ENCODE assay signal across 17 cellular contexts in the genomic region with DNA sequence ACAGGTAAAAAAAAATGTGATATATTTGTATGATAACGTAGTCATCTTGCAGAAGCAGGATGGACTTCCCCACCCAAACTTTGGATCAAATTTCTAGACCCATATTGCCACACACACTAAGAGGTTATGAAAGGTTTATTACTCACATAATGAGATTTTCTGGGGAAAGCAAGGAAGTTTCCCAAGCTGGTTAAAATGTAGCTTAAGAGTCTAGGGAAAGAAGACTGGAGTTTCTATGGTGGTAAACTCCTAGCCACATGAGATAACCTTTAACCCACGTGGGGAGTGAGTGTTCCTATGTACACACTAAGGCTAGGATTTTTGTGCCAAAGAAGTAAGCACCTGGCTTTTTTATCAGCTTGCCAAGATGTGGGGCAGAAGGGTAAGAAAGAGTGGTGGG.
A peak's percentile ranks its signal among the peaks of the same experiment; 100 is the strongest.
DNase-seq lines count a peak whose midpoint lies in the region; FAIRE-seq and TF ChIP-seq lines count a peak whose summit lies in the region.
"Had no signal": no experiment of that assay in that cellular context is flagged by ENCODE, and none has a peak within 500 bp of the region (broad histone marks: within the 10 kb centered on the region; RNA-seq: fewer than 3 reads in every experiment).

No MANE protein-coding gene starts in this region.

- peak; percentile 77 for DNase-seq in ACHN
- peak; percentile 80 for DNase-seq in HS-5 (ENCODE audit: low read depth)
- peak; percentile 93 for DNase-seq in astrocyte (ENCODE audit: low read depth)
- peak; percentile 66 to 83 for DNase-seq in foreskin fibroblast
- DNase-seq in DMS53 (lab: John Stamatoyannopoulos, UW) = no peak
- no peak for DNase-seq in epidermal melanocyte (ENCODE audit: insufficient read length, low spot score)
- DNase-seq in activated gamma-delta T cell treated with Interleukin-2 at 50 U/mL for 16 hours = no peak
- no peak for DNase-seq in GM13977 (ENCODE audit: low spot score)
- DNase-seq: activated CD4-positive, alpha-beta memory T cell treated with anti-CD3 and anti-CD28 coated beads for 36 hours; AML-193; amniotic stem cell; naive thymus-derived CD4-positive, alpha-beta T cell; NCI-H1694; NCI-H446 treated with DMSO at 0.1 percent for 48 hours; psoas muscle had no signal

- H3K4me1 ChIP-seq in astrocyte (ENCODE audit: insufficient read depth, low read length) = peaks cover 6% of the 10 kb centered on the region
- H3K4me1 ChIP-seq: psoas muscle, vagina had no signal

- no peaks in the 10 kb centered on the region for H3K9me3 ChIP-seq in astrocyte (ENCODE audit: insufficient read depth, low read depth, low read length)
- H3K9me3 ChIP-seq: vagina had no signal

- no peaks in the 10 kb centered on the region for H3K27me3 ChIP-seq in astrocyte (ENCODE audit: insufficient read depth, low read length)
- H3K27me3 ChIP-seq: vagina had no signal

- H3K4me3 Mint-ChIP-seq in astrocyte (ENCODE audit: unreplicated experiment) = no peak overlapping the region
- H3K4me3 Mint-ChIP-seq: activated CD4-positive, alpha-beta memory T cell treated with anti-CD3 and anti-CD28 coated beads for 36 hours; naive thymus-derived CD4-positive, alpha-beta T cell had no signal

- H3K4me1 Mint-ChIP-seq in astrocyte (ENCODE audit: low read depth, unreplicated experiment) = peaks cover 7% of the 10 kb centered on the region
- H3K4me1 Mint-ChIP-seq: naive thymus-derived CD4-positive, alpha-beta T cell had no signal

- no peak overlapping the region for H3K27ac Mint-ChIP-seq in astrocyte (ENCODE audit: unreplicated experiment)
- H3K27ac Mint-ChIP-seq: activated CD4-positive, alpha-beta memory T cell treated with anti-CD3 and anti-CD28 coated beads for 36 hours; naive thymus-derived CD4-positive, alpha-beta T cell had no signal

- H3K36me3 ChIP-seq in astrocyte (ENCODE audit: insufficient read depth, low read length) = no peaks in the 10 kb centered on the region
- H3K36me3 ChIP-seq: vagina had no signal

- in situ Hi-C loops in ACHN (cut with HindIII; ENCODE audit: low pct_ligation_motif_present, low pct_unique_long_range_greater_than_20kb, low sequenced_read_pairs) (no loop called here), GM13977 (cut with MboI; ENCODE audit: low pct_unique_long_range_greater_than_20kb, low sequenced_read_pairs, unreplicated experiment) (no loop called here)

- H3K79me2 ChIP-seq in astrocyte (ENCODE audit: insufficient read depth, low read length) = no peaks in the 10 kb centered on the region

- peaks cover 2% of the 10 kb centered on the region for H3K27me3 Mint-ChIP-seq in astrocyte (ENCODE audit: low read depth, unreplicated experiment)
- H3K27me3 Mint-ChIP-seq: activated CD4-positive, alpha-beta memory T cell treated with anti-CD3 and anti-CD28 coated beads for 36 hours had no signal

- no peaks in the 10 kb centered on the region for H3K36me3 Mint-ChIP-seq in astrocyte (ENCODE audit: low read depth, unreplicated experiment)
- H3K36me3 Mint-ChIP-seq: activated CD4-positive, alpha-beta memory T cell treated with anti-CD3 and anti-CD28 coated beads for 36 hours; naive thymus-derived CD4-positive, alpha-beta T cell had no signal

- H3K27ac ChIP-seq in astrocyte (ENCODE audit: low read depth, low read length) = no peak overlapping the region
- H3K27ac ChIP-seq: psoas muscle, vagina had no signal

- H3K4me3 ChIP-seq in astrocyte (ENCODE audit: insufficient read depth, low read depth, low read length) = no peak overlapping the region
- no peak overlapping the region for H3K4me3 ChIP-seq in foreskin fibroblast (ENCODE audit: low read depth in 1 of 2, low read length in 2 of 2)
- H3K4me3 ChIP-seq: psoas muscle, vagina had no signal

- H3K4me2 ChIP-seq in astrocyte (ENCODE audit: low read length) = peak overlapping the region; percentile 10

- peaks cover 7% of the 10 kb centered on the region for H3K9me3 Mint-ChIP-seq in astrocyte (ENCODE audit: unreplicated experiment)
- H3K9me3 Mint-ChIP-seq: activated CD4-positive, alpha-beta memory T cell treated with anti-CD3 and anti-CD28 coated beads for 36 hours had no signal

- H2AFZ ChIP-seq in astrocyte (ENCODE audit: low read depth, low read length) = no peak overlapping the region

- FAIRE-seq in astrocyte (lab: Jason Lieb, UNC) = no peak
- FAIRE-seq: D721Med had no signal

- TF ChIP-seq CTCF in astrocyte (IDR thresholded peaks at IDR 0.05; ENCODE audit: insufficient read depth, low read depth, low read length) (no peak), foreskin fibroblast (IDR thresholded peaks at IDR 0.05; ENCODE audit: low read depth, low read length) (no peak), GM13977 (IDR thresholded peaks at IDR 0.05; ENCODE audit: extremely low read depth, insufficient read depth, missing control alignments) (no peak)

- H4K20me1 ChIP-seq in astrocyte (ENCODE audit: insufficient read depth, low read length) = no peaks in the 10 kb centered on the region

- H3K9ac ChIP-seq in astrocyte (ENCODE audit: low read length) = no peak overlapping the region

Comparison
In these comparisons a context has a peak if more than half of its experiments do, and no peak if none do; other contexts are left out.
1. DNase-seq: peak in ACHN (single experiment), HS-5 (single experiment), astrocyte (single experiment) and foreskin fibroblast (2 of 2); none in DMS53 (single experiment), epidermal melanocyte (single experiment), activated gamma-delta T cell treated with Interleukin-2 at 50 U/mL for 16 hours (single experiment) and GM13977 (single experiment).